ENCODE assay signal across 8 cellular contexts in the genomic region with DNA sequence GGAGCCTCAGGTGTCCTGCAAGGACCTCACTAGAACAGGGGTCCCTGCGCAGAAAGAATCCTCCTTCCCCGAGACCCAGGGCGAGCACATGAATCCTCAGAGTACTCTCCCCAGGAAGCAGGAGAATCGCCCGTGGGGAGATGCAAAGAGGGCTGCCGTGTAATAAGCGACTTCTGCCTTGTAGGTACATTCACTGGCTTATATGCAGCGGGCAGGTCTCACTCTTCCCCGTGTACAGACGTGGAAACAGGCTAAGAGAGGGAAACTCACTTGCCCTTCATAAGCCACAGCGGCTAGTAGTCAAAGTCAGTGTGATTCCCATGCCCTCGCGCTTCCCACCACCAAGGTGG. TPM values are rescaled to one million over a fixed set of nuclear protein-coding genes. Genes with fewer than 3 reads are reported as not detected.
A peak's percentile ranks its signal among the peaks of the same experiment; 100 is the strongest.
DNase-seq lines count a peak whose midpoint lies in the region; ATAC-seq and TF ChIP-seq lines count a peak whose summit lies in the region.

No MANE protein-coding gene starts in this region.

- H3K27me3 ChIP-seq in ascending aorta (no peaks in the 10 kb centered on the region), liver (ENCODE audit: control insufficient read depth in 4 of 4, insufficient read depth in 4 of 4, low read length in 3 of 4) (no peaks in the 10 kb centered on the region), upper lobe of right lung (no peaks in the 10 kb centered on the region)

- H3K27ac ChIP-seq in ascending aorta: no peak overlapping the region
- no peak overlapping the region for H3K27ac ChIP-seq in liver (ENCODE audit: low read depth in 1 of 2, low read length in 2 of 2)
- no peak overlapping the region for H3K27ac ChIP-seq in upper lobe of right lung

- H3K4me1 ChIP-seq in ascending aorta (peaks cover 7 to 20% of the 10 kb centered on the region in 2 donors), liver (ENCODE audit: control insufficient read depth in 4 of 4, insufficient read depth in 4 of 4, low read length in 3 of 4) (peaks cover 14 to 26% (median 18%) of the 10 kb centered on the region in 4 donors), upper lobe of right lung (peaks cover 22% of the 10 kb centered on the region)

- H3K9me3 ChIP-seq in ascending aorta (no peaks in the 10 kb centered on the region), liver (ENCODE audit: control insufficient read depth in 4 of 4, low read length in 3 of 4) (no peaks in the 10 kb centered on the region), upper lobe of right lung (no peaks in the 10 kb centered on the region)

- TF ChIP-seq CTCF in ascending aorta (IDR thresholded peaks at IDR 0.05) (no peak), liver (IDR thresholded peaks at IDR 0.05; ENCODE audit: low read depth, low read length, missing input control) (no peak), upper lobe of right lung (IDR thresholded peaks at IDR 0.05) (no peak)

- TF ChIP-seq RAD21 in liver (IDR thresholded peaks at IDR 0.05): no peak

- ATAC-seq in HG03342 (IDR thresholded peaks at IDR 0.05; ENCODE audit: unreplicated experiment) (peak; percentile 1), upper lobe of right lung (no peak), GM18502 (IDR thresholded peaks at IDR 0.05; ENCODE audit: poor library complexity, unreplicated experiment) (no peak), HG03460 (IDR thresholded peaks at IDR 0.05; ENCODE audit: unreplicated experiment) (no peak)

- H3K4me3 ChIP-seq in ascending aorta: peak overlapping the region; percentile 54 to 72
- H3K4me3 ChIP-seq in liver (ENCODE audit: low read depth in 1 of 3, low read length in 3 of 3): peak overlapping the region; percentile 4 to 49 (median 38)
- H3K4me3 ChIP-seq in upper lobe of right lung: peak overlapping the region; percentile 53

- intact Hi-C loops in ascending aorta (cut with DNase I): loop anchor here (2.0 kb wide), 1 partner anchor 16 kb away; the partner anchor contains the start of gene PLEKHO2
- intact Hi-C loops in upper lobe of right lung (cut with DNase I): no loop called here

- H3K36me3 ChIP-seq in ascending aorta (no peaks in the 10 kb centered on the region), liver (ENCODE audit: control insufficient read depth in 4 of 4, insufficient read depth in 3 of 4, low read depth in 1 of 4, low read length in 3 of 4) (no peaks in the 10 kb centered on the region), upper lobe of right lung (no peaks in the 10 kb centered on the region)

- 2% methylated on average over 13 of the region's 13 CpGs for WGBS in liver

- DNase-seq in Daoy (ENCODE audit: low read depth) (peak; percentile 24), ascending aorta (ENCODE audit: low spot score in 2 of 2) (no peak), upper lobe of right lung (no peak), GF-D8 (lab: John Stamatoyannopoulos, UW) (no peak)

- no peak overlapping the region for H3K9ac ChIP-seq in liver (ENCODE audit: low read depth in 1 of 2, low read length in 2 of 2)

TF ChIP-seq in liver, 16 proteins besides CTCF, POLR2A, EP300 and RAD21:
- TF ChIP-seq EGR1 (IDR thresholded peaks at IDR 0.05; ENCODE audit: low read depth in 2 of 2) (no peak), HNF4G (IDR thresholded peaks at IDR 0.05) (no peak), RXRA (IDR thresholded peaks at IDR 0.05) (no peak), TAF1 (conservative IDR thresholded peaks at IDR 0.05) (no peak), FOXA1 (IDR thresholded peaks at IDR 0.05) (no peak), YY1 (IDR thresholded peaks at IDR 0.05) (no peak)
- TF ChIP-seq, protein P1, sequence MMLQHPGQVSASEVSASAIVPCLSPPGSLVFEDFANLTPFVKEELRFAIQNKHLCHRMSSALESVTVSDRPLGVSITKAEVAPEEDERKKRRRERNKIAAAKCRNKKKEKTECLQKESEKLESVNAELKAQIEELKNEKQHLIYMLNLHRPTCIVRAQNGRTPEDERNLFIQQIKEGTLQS (IDR thresholded peaks at IDR 0.05): no peak
- TF ChIP-seq, protein P2, sequence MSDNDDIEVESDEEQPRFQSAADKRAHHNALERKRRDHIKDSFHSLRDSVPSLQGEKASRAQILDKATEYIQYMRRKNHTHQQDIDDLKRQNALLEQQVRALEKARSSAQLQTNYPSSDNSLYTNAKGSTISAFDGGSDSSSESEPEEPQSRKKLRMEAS (IDR thresholded peaks at IDR 0.05): no peak
TF ChIP-seq in liver: peak in this region for 0.

RNA-seq across cellular contexts. Expression of gene PIF1, which starts 0.4 kb away (rescaled TPM):
- total RNA-seq in Daoy (2014; rRNA removed; shearing (Covaris generic)): 26.6 and 32.9 TPM in 2 replicates
- not detected for total RNA-seq in ascending aorta
- 1 to 10 TPM in 1 of 2 donors, under 1 TPM in 1; 0.42 to 7.3 TPM for total RNA-seq in liver
- polyA plus RNA-seq in liver: under 1 TPM; 0.61 to 0.67 TPM
- total RNA-seq in upper lobe of right lung: 0.67 TPM

RNA-seq across cellular contexts. Expression of gene PLEKHO2, which starts 16.7 kb away (rescaled TPM):
- 8.7 and 10.7 TPM in 2 replicates for total RNA-seq in Daoy (2014; rRNA removed; shearing (Covaris generic))
- total RNA-seq in ascending aorta (41.4 TPM), liver (10 to 100 TPM; 10.2 to 11.3 TPM), upper lobe of right lung (62.8 TPM)
- 1 to 10 TPM; 2.0 to 6.9 TPM for polyA plus RNA-seq in liver

RNA-seq across cellular contexts. Expression of gene RBPMS2, which starts 49.7 kb away (rescaled TPM):
- total RNA-seq in Daoy (2014; rRNA removed; shearing (Covaris generic)): 0.06 TPM in 1 of 2 replicates, not detected in the other
- not detected for total RNA-seq in ascending aorta
- total RNA-seq in liver: under 1 TPM; 0.42 to 0.50 TPM
- 1 to 10 TPM; 4.3 to 7.9 TPM for polyA plus RNA-seq in liver
- 4.5 TPM for total RNA-seq in upper lobe of right lung
